Comparison of ENCODE assay signal across 10 cellular contexts in the genomic region with DNA sequence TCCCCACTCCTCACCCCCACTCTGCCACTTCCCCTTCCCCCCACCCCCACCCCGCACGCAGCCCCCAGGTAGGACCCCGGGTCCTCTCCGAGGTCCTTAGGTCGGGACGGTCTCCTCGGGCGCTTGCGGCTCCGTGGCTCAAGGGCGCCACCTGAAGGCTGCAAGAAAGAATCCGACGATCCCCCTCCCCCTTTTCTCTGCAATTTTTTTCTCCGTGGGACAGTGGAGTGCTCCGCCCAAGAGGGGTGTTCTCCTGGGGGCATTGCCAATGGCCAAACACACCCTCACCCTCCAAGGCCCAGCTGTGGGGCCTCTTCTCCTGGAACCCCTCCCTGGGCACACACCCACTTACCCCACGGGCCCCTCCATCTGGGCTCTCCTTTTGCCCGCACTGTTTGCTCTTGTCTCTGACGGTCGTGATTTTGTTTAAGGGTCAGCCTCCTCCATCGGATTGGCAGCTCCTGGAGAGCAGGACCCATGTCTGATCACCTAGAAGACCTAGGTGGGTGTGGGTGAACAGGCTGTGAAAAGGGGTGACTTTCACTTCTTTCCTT. TPM values are rescaled to one million over a fixed set of nuclear protein-coding genes. Genes with fewer than 3 reads are reported as not detected.
DNase-seq lines count a peak whose midpoint lies in the region; ATAC-seq and TF ChIP-seq lines count a peak whose summit lies in the region.
"Had no signal": no experiment of that assay in that cellular context is flagged by ENCODE, and none has a peak within 500 bp of the region (broad histone marks: within the 10 kb centered on the region; RNA-seq: fewer than 3 reads in every experiment).

No MANE protein-coding gene starts in this region.

- no peaks in the 10 kb centered on the region for H3K4me1 Mint-ChIP-seq in Caco-2 (ENCODE audit: low read depth, unreplicated experiment)
- H3K4me1 Mint-ChIP-seq in activated naive CD8-positive, alpha-beta T cell treated with anti-CD3 and anti-CD28 coated beads, Interleukin-2, amount 50 U/mL, for 24 hours, result peaks cover 10% of the 10 kb centered on the region

- peak overlapping the region; percentile 75 for H3K4me3 Mint-ChIP-seq in Caco-2 (ENCODE audit: unreplicated experiment)
- peak overlapping the region; percentile 40 for H3K4me3 Mint-ChIP-seq in activated naive CD8-positive, alpha-beta T cell treated with anti-CD3 and anti-CD28 coated beads, Interleukin-2, amount 50 U/mL, for 24 hours

- whole genome bisulfite sequencing in iPS DF 6.9 (ENCODE audit: insufficient coverage, insufficient read length), result no CpG with 5 or more reads among the region's 20 CpGs

- intact Hi-C loops in Caco-2 (cut with micrococcal nuclease; ENCODE audit: unreplicated experiment), result loop anchor here (10.0 kb wide), 1 partner anchor 371 kb away; no protein-coding TSS in a partner anchor

- CTCF ChIA-PET in Caco-2 (lab: Charles Lee), result interaction anchor here (1.0 to 1.6 kb wide), 3 partner anchors 68 to 318 kb away, joined by 3 to 8 read pairs (median 4); no protein-coding TSS in a partner anchor

- H3K36me3 ChIP-seq in Caco-2 (ENCODE audit: control insufficient read depth, insufficient read depth, low read length), result no peaks in the 10 kb centered on the region
- no peaks in the 10 kb centered on the region for H3K36me3 ChIP-seq in iPS DF 6.9 (ENCODE audit: control insufficient read depth, insufficient read depth, low read length)

- no peaks in the 10 kb centered on the region for H3K9me3 Mint-ChIP-seq in Caco-2 (ENCODE audit: unreplicated experiment)
- no peaks in the 10 kb centered on the region for H3K9me3 Mint-ChIP-seq in activated naive CD8-positive, alpha-beta T cell treated with anti-CD3 and anti-CD28 coated beads, Interleukin-2, amount 50 U/mL, for 24 hours

- no peak overlapping the region for H3K27ac Mint-ChIP-seq in Caco-2 (ENCODE audit: unreplicated experiment)
- H3K27ac Mint-ChIP-seq in activated naive CD8-positive, alpha-beta T cell treated with anti-CD3 and anti-CD28 coated beads, Interleukin-2, amount 50 U/mL, for 24 hours, result no peak overlapping the region

- DNase-seq in Caco-2 (peak; percentile 81 to 85), HUDEP-2 (lab: John Stamatoyannopoulos, UW; ENCODE audit: unreplicated experiment in 76 of 76) (peak in 57 of 76 experiments; percentile 7 to 72 (median 44)), RKO (ENCODE audit: low spot score) (peak; percentile 85), iPS DF 6.9 (ENCODE audit: low read depth, low spot score) (no peak)
- peak; percentile 67 for DNase-seq in activated naive CD8-positive, alpha-beta T cell treated with anti-CD3 and anti-CD28 coated beads, Interleukin-2, amount 50 U/mL, for 24 hours
- peak; percentile 30 to 39 for DNase-seq in stimulated activated CD4-positive, alpha-beta T cell treated with anti-CD3 and anti-CD28 coated beads, Interleukin-15, amount 100 ng/mL, for 48 hours (ENCODE audit: low read depth in 2 of 2)

- no TSS peak for BruUV-seq in Caco-2 (replicated peaks; lab: Mats Ljungman, UMichigan)

- H3K4me3 ChIP-seq in Caco-2 (ENCODE audit: low read depth, low read length) (peak overlapping the region; percentile 72), iPS DF 6.9 (ENCODE audit: low read length) (peak overlapping the region; percentile 65; the same call in 1 of the 2 replicates)

- peak; percentile 80 to 81 for TF ChIP-seq CTCF in Caco-2 (IDR thresholded peaks at IDR 0.05; ENCODE audit: insufficient read depth in 1 of 2, low read depth in 1 of 2, low read length in 1 of 2, severe bottlenecking in 1 of 2, unreplicated experiment in 1 of 2)

- H3K27me3 ChIP-seq in Caco-2 (replicated peaks; ENCODE audit: control insufficient read depth, insufficient read depth, low read length), result no peaks in the 10 kb centered on the region
- H3K27me3 ChIP-seq in iPS DF 6.9 (ENCODE audit: control insufficient read depth, insufficient read depth, low read length), result peaks cover 13% of the 10 kb centered on the region

- peaks cover 10% of the 10 kb centered on the region for H3K36me3 Mint-ChIP-seq in Caco-2 (ENCODE audit: insufficient read depth, unreplicated experiment)
- peaks cover 2% of the 10 kb centered on the region for H3K36me3 Mint-ChIP-seq in activated naive CD8-positive, alpha-beta T cell treated with anti-CD3 and anti-CD28 coated beads, Interleukin-2, amount 50 U/mL, for 24 hours (ENCODE audit: low read depth)

- H3K4me1 ChIP-seq in Caco-2 (peaks cover 29% of the 10 kb centered on the region), iPS DF 6.9 (ENCODE audit: control insufficient read depth, insufficient read depth, low read length) (peaks cover 5% of the 10 kb centered on the region)

- no peak overlapping the region for H3K27ac ChIP-seq in iPS DF 6.9 (ENCODE audit: low read length)

- peak; percentile 53 for ATAC-seq in activated naive CD8-positive, alpha-beta T cell treated with anti-CD3 and anti-CD28 coated beads, Interleukin-2, amount 50 U/mL, for 24 hours
- no peak for ATAC-seq in GM19452 (IDR thresholded peaks at IDR 0.05; ENCODE audit: unreplicated experiment)
- no peak for ATAC-seq in GM19035 (IDR thresholded peaks at IDR 0.05; ENCODE audit: unreplicated experiment)

- no peaks in the 10 kb centered on the region for H3K9me3 ChIP-seq in Caco-2
- no peaks in the 10 kb centered on the region for H3K9me3 ChIP-seq in iPS DF 6.9 (ENCODE audit: control insufficient read depth, insufficient read depth, low read length)

- POLR2A ChIA-PET in Caco-2 (lab: Charles Lee), result no interaction called here

- no peaks in the 10 kb centered on the region for H3K27me3 Mint-ChIP-seq in Caco-2 (ENCODE audit: insufficient read depth, unreplicated experiment)
- H3K27me3 Mint-ChIP-seq in activated naive CD8-positive, alpha-beta T cell treated with anti-CD3 and anti-CD28 coated beads, Interleukin-2, amount 50 U/mL, for 24 hours, result peaks cover 31% of the 10 kb centered on the region

RNA-seq across cellular contexts. Expression of a gene that starts 1.1 kb away (rescaled TPM):
- 6.9 and 7.8 TPM in 2 replicates for total RNA-seq in Caco-2 (2022)

RNA-seq across cellular contexts. Expression of a gene that starts 17.4 kb away (rescaled TPM):
- total RNA-seq in Caco-2 (2022), result not detected in 2 replicates
- total RNA-seq: T-helper 1 cell treated with Interleukin-12 subunit alpha and Interleukin-12 subunit beta and Interleukin-4 antibody, amounts not matched to agents 30 ng/mL and 1 ng/mL, for 36 hours had no signal

RNA-seq across cellular contexts. Expression of a gene that starts 40.0 kb away (rescaled TPM):
- total RNA-seq in Caco-2 (2022), result not detected in 2 replicates
- total RNA-seq: subcutaneous adipose tissue; T-helper 1 cell treated with Interleukin-12 subunit alpha and Interleukin-12 subunit beta and Interleukin-4 antibody, amounts not matched to agents 30 ng/mL and 1 ng/mL, for 36 hours had no signal
